ENCODE assay signal across 1 cellular context in the genomic region with DNA sequence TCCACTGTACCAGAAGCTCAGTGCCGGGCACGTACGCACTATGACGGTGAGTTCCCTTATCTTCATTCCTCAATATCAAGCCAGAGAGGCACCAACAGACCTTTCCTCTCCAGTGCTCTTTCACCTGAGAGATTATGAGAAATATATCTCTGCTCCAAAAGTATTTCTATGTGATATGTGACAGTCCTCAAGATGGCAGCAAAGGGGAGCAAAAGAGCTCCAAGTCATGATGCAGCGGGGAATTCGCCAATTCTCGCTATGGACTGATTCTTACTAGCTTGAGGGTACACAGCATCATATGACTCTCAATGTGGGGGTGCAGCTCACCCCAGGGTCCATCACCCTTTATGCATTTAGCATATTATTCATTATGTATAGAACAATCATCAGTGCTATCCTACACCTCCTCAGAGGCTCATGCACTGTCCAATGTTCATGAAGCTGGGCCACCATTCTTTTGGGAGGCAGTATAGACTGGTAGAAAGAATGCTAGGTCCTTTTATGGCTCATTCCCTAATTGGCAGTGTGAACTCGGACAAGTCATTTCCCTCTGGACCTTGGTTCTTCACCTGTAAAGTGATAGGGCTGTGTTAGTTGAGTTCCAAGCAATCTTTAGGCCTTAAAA.
TF ChIP-seq lines count a peak whose summit lies in the region.

No MANE protein-coding gene starts in this region.

TF ChIP-seq in H1, 55 proteins besides CTCF, POLR2A, EP300 and RAD21:
- no peak for TF ChIP-seq KDM5A (IDR thresholded peaks at IDR 0.05; ENCODE audit: low read length)
- TF ChIP-seq CEBPB (IDR thresholded peaks at IDR 0.05; ENCODE audit: low read depth, low read length): no peak
- no peak for TF ChIP-seq JUN (IDR thresholded peaks at IDR 0.05; ENCODE audit: low read depth, low read length)
- no peak for TF ChIP-seq TAF1 (IDR thresholded peaks at IDR 0.05; ENCODE audit: low read depth, low read length)
- no peak for TF ChIP-seq TBP (IDR thresholded peaks at IDR 0.05; ENCODE audit: low read depth, low read length)
- TF ChIP-seq RXRA (IDR thresholded peaks at IDR 0.05; ENCODE audit: insufficient read depth, low read depth, low read length): no peak
- TF ChIP-seq CHD2 (IDR thresholded peaks at IDR 0.05; ENCODE audit: low read length): no peak
